8 cellular contexts compared by ENCODE assay signal in genomic region chr11:82718307-82718706, GRCh38. TPM values are rescaled to one million over a fixed set of nuclear protein-coding genes. Genes with fewer than 3 reads are reported as not detected.
DNase-seq lines count a peak whose midpoint lies in the region; ATAC-seq, FAIRE-seq and TF ChIP-seq lines count a peak whose summit lies in the region.

No MANE protein-coding gene starts in this region.

- H3K4me2 ChIP-seq in IMR-90 (ENCODE audit: low read depth, low read length) (no peak overlapping the region), endothelial cell of umbilical vein (ENCODE audit: insufficient read depth, low read length) (no peak overlapping the region)

- ATAC-seq in GM18520 (IDR thresholded peaks at IDR 0.05; ENCODE audit: unreplicated experiment), result peak; percentile 64
- peak; percentile 93 for ATAC-seq in IMR-90 (ENCODE audit: low read depth)
- ATAC-seq in RWPE2 (ENCODE audit: low read depth), result peak; percentile 67
- no peak for ATAC-seq in HG02840 (IDR thresholded peaks at IDR 0.05; ENCODE audit: low FRiP score, unreplicated experiment)

- peak; percentile 81 for FAIRE-seq in endothelial cell of umbilical vein (lab: Jason Lieb, UNC)

- H2AK9ac ChIP-seq in IMR-90 (replicated peaks; ENCODE audit: low read depth, low read length, poor library complexity), result no peak overlapping the region

- TF ChIP-seq POLR2A in IMR-90 (IDR thresholded peaks at IDR 0.05; ENCODE audit: low read depth, low read length) (no peak), endothelial cell of umbilical vein (IDR thresholded peaks at IDR 0.05; ENCODE audit: low read depth, low read length) (no peak)

- no peak overlapping the region for H2AK5ac ChIP-seq in IMR-90 (ENCODE audit: low read depth, low read length)

- no peak overlapping the region for H3K4me3 ChIP-seq in IMR-90 (ENCODE audit: insufficient read depth, low read depth, low read length)
- H3K4me3 ChIP-seq in RWPE2 (ENCODE audit: severe bottlenecking), result no peak overlapping the region
- no peak overlapping the region for H3K4me3 ChIP-seq in endothelial cell of umbilical vein (replicated peaks in 1 of 3; ENCODE audit: insufficient read depth in 1 of 3, low read depth in 1 of 3, low read length in 3 of 3)

- 0 out of 2 replicates have a peak overlapping the region, but pooled peaks have one; percentile 21 for H2BK20ac ChIP-seq in IMR-90 (ENCODE audit: low read depth, low read length)

- POLR2A ChIA-PET in IMR-90 (lab: Charles Lee; ENCODE audit: unreplicated experiment), result no interaction called here
- POLR2A ChIA-PET in endothelial cell of umbilical vein (lab: Charles Lee), result no interaction called here

- no peak overlapping the region for H2BK120ac ChIP-seq in IMR-90 (ENCODE audit: low read depth, low read length)

- H3K23ac ChIP-seq in IMR-90 (ENCODE audit: low read depth, low read length), result no peak overlapping the region

- no CpG with 5 or more reads among the region's 5 CpGs for WGBS in IMR-90 (ENCODE audit: extremely low coverage in 2 of 2, insufficient read length in 1 of 2), 2 experiments

- no peaks in the 10 kb centered on the region for H3K9me3 ChIP-seq in IMR-90 (ENCODE audit: control insufficient read depth, insufficient read depth, low read length)
- no peaks in the 10 kb centered on the region for H3K9me3 ChIP-seq in RWPE2 (ENCODE audit: severe bottlenecking)
- no peaks in the 10 kb centered on the region for H3K9me3 ChIP-seq in endothelial cell of umbilical vein (replicated peaks; ENCODE audit: control insufficient read depth, insufficient read depth, low read length)

- no peak overlapping the region for H3K56ac ChIP-seq in IMR-90 (ENCODE audit: extremely low read depth, insufficient read depth, low read length)

- no peak overlapping the region for H3K14ac ChIP-seq in IMR-90 (replicated peaks; ENCODE audit: low read depth, low read length)

- H3K27me3 ChIP-seq in IMR-90 (ENCODE audit: control insufficient read depth, insufficient read depth, low read length), result peaks cover 9% of the 10 kb centered on the region
- H3K27me3 ChIP-seq in RWPE2 (ENCODE audit: insufficient read depth, poor library complexity, severe bottlenecking), result no peaks in the 10 kb centered on the region
- peaks cover 10 to 13% of the 10 kb centered on the region in 2 experiments for H3K27me3 ChIP-seq in endothelial cell of umbilical vein (ENCODE audit: control insufficient read depth in 2 of 2, insufficient read depth in 2 of 2, low read length in 2 of 2)

- TF ChIP-seq CTCF in C4-2B (conservative IDR thresholded peaks at IDR 0.05) (peak; percentile 90), IMR-90 (conservative IDR thresholded peaks at IDR 0.05; ENCODE audit: low read depth, low read length) (peak; percentile 72), RWPE2 (IDR thresholded peaks at IDR 0.05; ENCODE audit: poor library complexity, severe bottlenecking) (peak; percentile 83), endothelial cell of umbilical vein (IDR thresholded peaks at IDR 0.05; ENCODE audit: extremely low read depth in 1 of 2, insufficient read depth in 1 of 2, low read depth in 1 of 2, low read length in 2 of 2) (peak; percentile 61 to 72)

- no peak overlapping the region for H2BK15ac ChIP-seq in IMR-90 (ENCODE audit: low read depth, low read length)

- H3K4ac ChIP-seq in IMR-90 (ENCODE audit: low read depth, low read length), result no peak overlapping the region

- H4K5ac ChIP-seq in IMR-90 (ENCODE audit: low read depth, low read length), result no peak overlapping the region

- TF ChIP-seq RAD21 in IMR-90 (IDR thresholded peaks at IDR 0.05; ENCODE audit: low read length), result peak; percentile 69

- no peak overlapping the region for H4K8ac ChIP-seq in IMR-90 (ENCODE audit: low read depth in 2 of 2, low read length in 2 of 2)

- BruUV-seq in IMR-90 (replicated peaks; lab: Mats Ljungman, UMichigan) (no TSS peak), endothelial cell of umbilical vein (replicated peaks; lab: Mats Ljungman, UMichigan) (no TSS peak)

- dilution Hi-C loops in IMR-90 (cut with HindIII; ENCODE audit: low sequenced_read_pairs, unreplicated experiment) (no loop called here), endothelial cell of umbilical vein (cut with MboI; ENCODE audit: extremely low pct_ligation_motif_present, low sequenced_read_pairs) (no loop called here)

- CTCF ChIA-PET in IMR-90 (lab: Yijun Ruan, JAX) (interaction anchor here (0.6 to 3.3 kb wide), 4 partner anchors 12 to 574 kb away, joined by 3 to 12 read pairs (median 3); no protein-coding TSS in a partner anchor), endothelial cell of umbilical vein (lab: Charles Lee) (interaction anchor here (0.9 to 6.4 kb wide), 23 partner anchors 9 to 1105 kb away, joined by 3 to 62 read pairs (median 8); partner anchors contain the start of genes DDIAS, FAM181B and PRCP)

- in situ Hi-C loops in IMR-90 (cut with MboI; ENCODE audit: low sequenced_read_pairs), result no loop called here

- H3K9ac ChIP-seq in IMR-90 (ENCODE audit: low read depth, low read length), result no peak overlapping the region
- no peak overlapping the region for H3K9ac ChIP-seq in endothelial cell of umbilical vein (replicated peaks; ENCODE audit: extremely low read depth, insufficient read depth, low read length)

- H3K36me3 ChIP-seq in IMR-90 (ENCODE audit: control insufficient read depth, insufficient read depth, low read length), result no peaks in the 10 kb centered on the region
- no peaks in the 10 kb centered on the region for H3K36me3 ChIP-seq in RWPE2 (ENCODE audit: low read depth)
- no peaks in the 10 kb centered on the region for H3K36me3 ChIP-seq in endothelial cell of umbilical vein (ENCODE audit: control insufficient read depth in 2 of 2, extremely low read depth in 1 of 2, insufficient read depth in 2 of 2, low read length in 2 of 2)

- intact Hi-C loops in IMR-90 (cut with micrococcal nuclease) (loop anchor here (1.0 to 10.0 kb wide), 6 partner anchors 146 to 1102 kb away; partner anchors contain the start of genes PCF11, PRCP and RAB30), endothelial cell of umbilical vein (cut with micrococcal nuclease) (loop anchor here (1.0 to 2.0 kb wide), 7 partner anchors 57 to 1102 kb away; partner anchors contain the start of gene DDIAS)

- H4K20me1 ChIP-seq in IMR-90 (ENCODE audit: insufficient read depth, low read length), result no peaks in the 10 kb centered on the region
- H4K20me1 ChIP-seq in endothelial cell of umbilical vein (replicated peaks; ENCODE audit: control insufficient read depth, extremely low read depth, insufficient read depth, low read length), result no peaks in the 10 kb centered on the region

- H3K27ac ChIP-seq in C4-2B (no peak overlapping the region), IMR-90 (ENCODE audit: insufficient read depth, low read length) (no peak overlapping the region), RWPE2 (ENCODE audit: poor library complexity, severe bottlenecking) (no peak overlapping the region), endothelial cell of umbilical vein (ENCODE audit: insufficient read depth, low read depth, low read length) (no peak overlapping the region)

- DNase-seq in IMR-90 (peak; percentile 49), RWPE2 (ENCODE audit: low spot score) (no peak), endothelial cell of umbilical vein (ENCODE audit: low read depth, low spot score) (peak; percentile 34), midbrain (lab: John Stamatoyannopoulos, UW) (peak; percentile 92)
- no peak for DNase-seq in effector CD4-positive, alpha-beta T cell

- H2BK5ac ChIP-seq in IMR-90 (ENCODE audit: low read depth, low read length, poor library complexity, severe bottlenecking), result no peak overlapping the region

- H4K91ac ChIP-seq in IMR-90 (ENCODE audit: insufficient read depth, low read depth, low read length), result no peak overlapping the region

- H3K9me1 ChIP-seq in IMR-90 (ENCODE audit: insufficient read depth, low read length) (no peaks in the 10 kb centered on the region), endothelial cell of umbilical vein (replicated peaks; ENCODE audit: control insufficient read depth, extremely low read depth, insufficient read depth, low read length) (no peaks in the 10 kb centered on the region)

- no peaks in the 10 kb centered on the region for H3K79me2 ChIP-seq in endothelial cell of umbilical vein (ENCODE audit: control insufficient read depth, insufficient read depth, low read length)

- no peaks in the 10 kb centered on the region for H3K4me1 ChIP-seq in IMR-90 (ENCODE audit: control insufficient read depth, insufficient read depth, low read length)
- H3K4me1 ChIP-seq in RWPE2 (ENCODE audit: insufficient read depth, poor library complexity, severe bottlenecking), result no peaks in the 10 kb centered on the region
- H3K4me1 ChIP-seq in endothelial cell of umbilical vein (ENCODE audit: control insufficient read depth, extremely low read depth, insufficient read depth, low read length), result no peaks in the 10 kb centered on the region

- H2AFZ ChIP-seq in IMR-90 (replicated peaks; ENCODE audit: low read length, poor library complexity), result peak overlapping the region; percentile 64
- no peak overlapping the region for H2AFZ ChIP-seq in endothelial cell of umbilical vein (ENCODE audit: low read depth, low read length)

- H3K79me1 ChIP-seq in IMR-90 (ENCODE audit: low read depth in 1 of 2, low read length in 2 of 2), result no peaks in the 10 kb centered on the region

- H3K18ac ChIP-seq in IMR-90 (ENCODE audit: low read depth, low read length), result no peak overlapping the region

TF ChIP-seq in IMR-90, 13 proteins besides CTCF, POLR2A, EP300 and RAD21 (continues in another document):
- TF ChIP-seq NFE2L2 (IDR thresholded peaks at IDR 0.05; ENCODE audit: low read depth, low read length) (no peak), SMC3 (IDR thresholded peaks at IDR 0.05; ENCODE audit: low read depth, low read length) (peak; percentile 55; the same call in 1 of the 2 replicates)

TF ChIP-seq in endothelial cell of umbilical vein, 7 proteins besides CTCF, POLR2A, EP300 and RAD21 (continues in another document):
- TF ChIP-seq GATA2 (IDR thresholded peaks at IDR 0.05; ENCODE audit: insufficient read depth, insufficient read length, low read depth, low read length), result no peak
- TF ChIP-seq, protein P1, sequence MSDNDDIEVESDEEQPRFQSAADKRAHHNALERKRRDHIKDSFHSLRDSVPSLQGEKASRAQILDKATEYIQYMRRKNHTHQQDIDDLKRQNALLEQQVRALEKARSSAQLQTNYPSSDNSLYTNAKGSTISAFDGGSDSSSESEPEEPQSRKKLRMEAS (IDR thresholded peaks at IDR 0.05; ENCODE audit: insufficient read depth, insufficient read length), result no peak

RNA-seq across cellular contexts. Expression of gene FAM181B, which starts 15.4 kb away (rescaled TPM):
- total RNA-seq in IMR-90 (2012; rRNA removed) (not detected in 2 replicates), endothelial cell of umbilical vein (not detected in 2 replicates)
- polyA plus RNA-seq in IMR-90 (2012; rRNA removed) (not detected in 2 replicates), endothelial cell of umbilical vein (0.03 TPM in 1 of 2 replicates, not detected in the other)
- polyA plus RNA-seq in IMR-90 (2012; cell fraction: cytosol; rRNA removed), result not detected in 2 replicates
- not detected in 2 replicates for polyA plus RNA-seq in IMR-90 (2012; cell fraction: nucleus; rRNA removed; ENCODE audit: low replicate concordance)
- 0.01 TPM in 1 of 2 replicates, not detected in the other for polyA plus RNA-seq in endothelial cell of umbilical vein (2011; cell fraction: cytosol; rRNA removed)
- polyA plus RNA-seq in endothelial cell of umbilical vein (2011; cell fraction: nucleus; rRNA removed), result not detected in 2 replicates
- polyA plus RNA-seq in endothelial cell of umbilical vein (2012), result not detected in 2 replicates
- polyA minus RNA-seq in endothelial cell of umbilical vein, result 0.06 TPM in 1 of 2 replicates, not detected in the other
- not detected for polyA minus RNA-seq in endothelial cell of umbilical vein (2011; cell fraction: cytosol; rRNA and poly(A)+ RNA removed)
- polyA minus RNA-seq in endothelial cell of umbilical vein (2011; cell fraction: nucleus; rRNA and poly(A)+ RNA removed), result not detected in 2 replicates

Comparison
In these comparisons a context has a peak if more than half of its experiments do, and no peak if none do; other contexts are left out.
1. DNase-seq: peak in IMR-90 (single experiment), endothelial cell of umbilical vein (single experiment) and midbrain (single experiment); none in RWPE2 (single experiment) and effector CD4-positive, alpha-beta T cell (single experiment).
2. Peak in every context shown above with its lines, with median percentiles within 50 percentile points of each other: CTCF ChIP-seq.